10 cellular contexts compared by ENCODE assay signal in the genomic region with DNA sequence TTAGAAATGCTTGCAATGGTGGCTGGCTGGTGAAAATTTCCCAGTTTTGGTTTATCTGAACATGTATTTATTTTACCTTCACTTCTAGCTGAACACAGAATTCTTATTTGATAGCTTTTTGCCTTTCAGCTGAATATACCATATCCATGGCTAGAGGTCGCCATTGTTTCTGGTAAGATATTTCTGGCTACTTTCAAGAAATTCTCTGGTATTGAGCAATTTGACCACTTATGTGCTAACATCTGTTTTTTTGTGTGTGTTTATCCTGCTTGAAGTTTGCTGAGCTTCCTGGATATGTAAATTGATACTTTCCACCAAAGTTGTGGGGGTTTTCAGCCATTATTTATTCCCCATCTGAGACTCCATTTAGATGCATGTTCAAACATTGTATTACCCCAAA.
DNase-seq lines count a peak whose midpoint lies in the region; ATAC-seq and TF ChIP-seq lines count a peak whose summit lies in the region.
"Had no signal": no experiment of that assay in that cellular context is flagged by ENCODE, and none has a peak within 500 bp of the region (broad histone marks: within the 10 kb centered on the region; RNA-seq: fewer than 3 reads in every experiment).

No MANE protein-coding gene starts in this region.

- no peaks in the 10 kb centered on the region for H3K27me3 Mint-ChIP-seq in activated naive CD8-positive, alpha-beta T cell treated with anti-CD3 and anti-CD28 coated beads for 36 hours

- H3F3A ChIP-seq in OCI-LY1 (ENCODE audit: insufficient read depth, low read length): peaks cover 5% of the 10 kb centered on the region

- H3K9me3 ChIP-seq in OCI-LY1 (ENCODE audit: low read length): no peaks in the 10 kb centered on the region

- H3K4me3 Mint-ChIP-seq in activated naive CD8-positive, alpha-beta T cell treated with anti-CD3 and anti-CD28 coated beads for 36 hours: no peak overlapping the region

- H3K4me3 ChIP-seq in OCI-LY1 (ENCODE audit: low read depth, low read length, poor library complexity, severe bottlenecking) (no peak overlapping the region), fibroblast of the aortic adventitia (ENCODE audit: low read depth, low read length) (no peak overlapping the region)

- peaks cover 65% of the 10 kb centered on the region for H3K4me1 Mint-ChIP-seq in activated naive CD8-positive, alpha-beta T cell treated with anti-CD3 and anti-CD28 coated beads for 36 hours

- peak; percentile 51 for DNase-seq in AG20443 (ENCODE audit: low spot score)
- DNase-seq in fibroblast of the aortic adventitia (ENCODE audit: low read depth): peak; percentile 84
- no peak for DNase-seq in NCI-H1417 (lab: John Stamatoyannopoulos, UW)
- no peak for DNase-seq in activated naive CD8-positive, alpha-beta T cell treated with anti-CD3 and anti-CD28 coated beads for 36 hours
- no peak for DNase-seq in activated T-cell treated with anti-CD3 and anti-CD28 coated beads for 4 hours
- DNase-seq: NCI-H1694; stimulated activated naive CD8-positive, alpha-beta T cell treated with anti-CD3 and anti-CD28 coated beads, Interleukin-15, Interleukin-2, amounts not matched to agents 100 U/mL and 50 U/mL, for 24 hours had no signal

- H2AFZ ChIP-seq in OCI-LY1 (ENCODE audit: low read length): no peak overlapping the region

- ATAC-seq in GM18511 (IDR thresholded peaks at IDR 0.05; ENCODE audit: unreplicated experiment): peak; percentile 31
- ATAC-seq in GM21786 (IDR thresholded peaks at IDR 0.05; ENCODE audit: unreplicated experiment): no peak
- ATAC-seq: stimulated activated naive CD8-positive, alpha-beta T cell treated with anti-CD3 and anti-CD28 coated beads, Interleukin-15, Interleukin-2, amounts not matched to agents 100 U/mL and 50 U/mL, for 24 hours had no signal

- TF ChIP-seq CTCF in OCI-LY1 (IDR thresholded peaks at IDR 0.05; ENCODE audit: low read length) (peak; percentile 52; the same call in 1 of the 2 replicates), fibroblast of the aortic adventitia (IDR thresholded peaks at IDR 0.05; ENCODE audit: insufficient read depth, low read length) (peak; percentile 38)

- H3K4me1 ChIP-seq in OCI-LY1 (ENCODE audit: insufficient read depth, low read length, severe bottlenecking): peaks cover 59% of the 10 kb centered on the region

- H3K36me3 Mint-ChIP-seq in activated naive CD8-positive, alpha-beta T cell treated with anti-CD3 and anti-CD28 coated beads for 36 hours: peaks cover 29% of the 10 kb centered on the region

- H3K27me3 ChIP-seq in OCI-LY1 (ENCODE audit: insufficient read depth, low read length): no peaks in the 10 kb centered on the region

- no peak overlapping the region for H3K4me2 ChIP-seq in OCI-LY1 (ENCODE audit: low read length)

- peaks cover 8% of the 10 kb centered on the region for H3K9me3 Mint-ChIP-seq in activated naive CD8-positive, alpha-beta T cell treated with anti-CD3 and anti-CD28 coated beads for 36 hours

- H3K9me2 ChIP-seq in OCI-LY1 (ENCODE audit: low read depth, low read length): no peaks in the 10 kb centered on the region

- no peaks in the 10 kb centered on the region for H3K36me3 ChIP-seq in OCI-LY1 (ENCODE audit: insufficient read depth, low read length)

- peaks cover 77% of the 10 kb centered on the region for H3K79me2 ChIP-seq in OCI-LY1 (ENCODE audit: insufficient read depth, low read length)

- H4K20me1 ChIP-seq in OCI-LY1 (ENCODE audit: insufficient read depth, low read length): no peaks in the 10 kb centered on the region

- H3K27ac Mint-ChIP-seq in activated naive CD8-positive, alpha-beta T cell treated with anti-CD3 and anti-CD28 coated beads for 36 hours: no peak overlapping the region

- H3K9ac ChIP-seq in OCI-LY1 (ENCODE audit: low read length): no peak overlapping the region

- H3K27ac ChIP-seq in OCI-LY1 (ENCODE audit: low read depth, low read length, poor library complexity, severe bottlenecking): peak overlapping the region; percentile 63

Comparison
In these comparisons a context has a peak if more than half of its experiments do, and no peak if none do; other contexts are left out.
1. DNase-seq: peak in AG20443 (single experiment) and fibroblast of the aortic adventitia (single experiment); none in NCI-H1417 (0 of 3), activated naive CD8-positive, alpha-beta T cell treated with anti-CD3 and anti-CD28 coated beads for 36 hours (single experiment) and activated T-cell treated with anti-CD3 and anti-CD28 coated beads for 4 hours (single experiment).